Comparison of ENCODE assay signal across 8 cellular contexts in the genomic region with DNA sequence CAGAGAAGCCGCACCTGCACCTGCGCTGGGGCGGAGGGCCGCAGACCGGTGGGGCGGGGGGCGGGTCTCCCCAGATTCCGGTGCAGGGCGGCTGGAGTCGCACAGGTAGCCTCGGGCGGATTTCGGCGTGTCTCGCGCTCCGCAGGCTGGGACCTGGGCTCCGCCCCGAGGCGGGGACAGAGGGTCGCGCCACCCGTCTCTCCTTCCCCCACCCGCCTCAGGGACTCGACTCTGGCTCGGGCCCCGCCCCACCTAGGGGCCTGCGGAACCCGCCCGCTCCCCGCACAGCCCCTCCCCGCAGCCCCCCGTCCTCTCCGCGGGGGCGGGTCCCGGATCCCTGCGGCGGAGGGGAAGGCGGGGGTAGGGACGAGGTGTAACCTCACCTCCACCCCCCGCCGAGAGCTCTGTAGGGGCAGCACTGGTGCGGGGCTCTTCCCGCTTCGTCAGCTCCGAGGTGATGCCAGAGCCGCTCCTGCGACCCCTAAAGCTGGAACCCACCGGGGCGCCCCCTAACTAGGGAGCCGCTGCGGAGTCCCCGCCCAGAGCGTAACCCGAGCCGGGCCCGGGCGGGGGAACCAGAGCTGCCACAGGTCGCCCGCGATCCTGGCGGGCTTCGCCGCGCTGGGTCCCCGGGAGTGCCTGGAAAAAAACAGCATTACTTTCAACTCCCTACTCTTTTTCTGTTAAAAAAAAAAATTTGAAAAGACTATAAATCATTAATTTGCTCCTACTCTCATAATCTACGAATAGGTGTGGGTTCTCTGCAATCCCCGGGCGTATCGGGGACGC. TPM values are rescaled to one million over a fixed set of nuclear protein-coding genes. Genes with fewer than 3 reads are reported as not detected.
A peak's percentile ranks its signal among the peaks of the same experiment; 100 is the strongest.
DNase-seq lines count a peak whose midpoint lies in the region; ATAC-seq, FAIRE-seq and TF ChIP-seq lines count a peak whose summit lies in the region.

TSS of gene SLC29A2 (minus strand) at position 134 of the 789 bp plus-strand sequence. CDS start 169 bp downstream, outside the sequence.

- H3K36me3 ChIP-seq in colonic mucosa (no peaks in the 10 kb centered on the region), lower lobe of right lung (no peaks in the 10 kb centered on the region)

- TF ChIP-seq POLR2A in GM12891 (IDR thresholded peaks at IDR 0.05; ENCODE audit: low read depth, low read length) = no peak; the same call in 1 of the 2 replicates

- intact Hi-C loops in colonic mucosa (cut with DNase I) (no loop called here), lower lobe of right lung (cut with DNase I) (no loop called here)

- ATAC-seq in HG03039 (IDR thresholded peaks at IDR 0.05; ENCODE audit: unreplicated experiment) = peak; percentile 66
- peak; percentile 94 to 95 for ATAC-seq in lower lobe of right lung

- H3K27me3 ChIP-seq in colonic mucosa (no peaks in the 10 kb centered on the region), lower lobe of right lung (ENCODE audit: low read depth) (peaks cover 31% of the 10 kb centered on the region)

- DNase-seq in GM12891 (ENCODE audit: insufficient read length, low spot score) (peak; percentile 77), NCI-H2196 (lab: John Stamatoyannopoulos, UW; ENCODE audit: unreplicated experiment) (peak; percentile 95), colonic mucosa (peak; percentile 86), lower lobe of right lung (peak; percentile 92), cerebellar nuclear complex (lab: John Stamatoyannopoulos, UW) (no peak)
- DNase-seq in activated CD4-positive, alpha-beta T cell treated with anti-CD3 and anti-CD28 coated beads for 24 hours (ENCODE audit: low read depth in 2 of 2) = peak; percentile 65 to 66
- peak; percentile 40 for DNase-seq in stimulated activated CD8-positive, alpha-beta memory T cell treated with anti-CD3 and anti-CD28 coated beads, Interleukin-12 subunit alpha, Interleukin-12 subunit beta, amount 100 ng/mL, for 24 hours (ENCODE audit: extremely low read depth)

- H3K4me1 ChIP-seq in colonic mucosa (no peaks in the 10 kb centered on the region), lower lobe of right lung (peaks cover 15% of the 10 kb centered on the region)

- peak; percentile 92 for FAIRE-seq in GM12891 (lab: Jason Lieb, UNC)

- H3K9me3 ChIP-seq in colonic mucosa (no peaks in the 10 kb centered on the region), lower lobe of right lung (no peaks in the 10 kb centered on the region)

- H3K4me3 ChIP-seq in colonic mucosa = peak within 1 kb of the TSS; percentile 74
- H3K4me3 ChIP-seq in lower lobe of right lung = peak within 1 kb of the TSS; percentile 77

- H3K27ac ChIP-seq in colonic mucosa (peak within 1 kb of the TSS; percentile 88), lower lobe of right lung (peak within 1 kb of the TSS; percentile 76)

- H3K9ac ChIP-seq in colonic mucosa (ENCODE audit: low read depth in 2 of 2, low read length in 2 of 2) = peak within 1 kb of the TSS; percentile 48 to 78

- TF ChIP-seq CTCF in colonic mucosa (IDR thresholded peaks at IDR 0.05) = no peak
- no peak for TF ChIP-seq CTCF in lower lobe of right lung (IDR thresholded peaks at IDR 0.05)

TF ChIP-seq in GM12891, 5 proteins besides CTCF, POLR2A, EP300 and RAD21:
- TF ChIP-seq TAF1 (IDR thresholded peaks at IDR 0.05; ENCODE audit: low read depth, low read length) (no peak), POLR2AphosphoS5 (IDR thresholded peaks at IDR 0.05; ENCODE audit: low read depth, low read length) (no peak), PAX5 (IDR thresholded peaks at IDR 0.05; ENCODE audit: insufficient read depth, low read length, severe bottlenecking) (no peak), SPI1 (IDR thresholded peaks at IDR 0.05; ENCODE audit: low read depth, low read length) (no peak), POU2F2 (IDR thresholded peaks at IDR 0.05; ENCODE audit: low read depth, low read length) (no peak)

RNA-seq across cellular contexts. Expression of gene SLC29A2, which starts in this region (rescaled TPM):
- 5.1 TPM for polyA plus RNA-seq in GM12891 (2012; ENCODE audit: low read depth, missing spikeins)
- total RNA-seq in colonic mucosa (10 to 100 TPM; 20.2 to 28.3 TPM), lower lobe of right lung (10.6 TPM)

Comparison
In these comparisons a context has a peak if more than half of its experiments do, and no peak if none do; other contexts are left out.
1. DNase-seq: peak in GM12891 (single experiment), NCI-H2196 (single experiment), activated CD4-positive, alpha-beta T cell treated with anti-CD3 and anti-CD28 coated beads for 24 hours (2 of 2), colonic mucosa (single experiment), lower lobe of right lung (single experiment) and stimulated activated CD8-positive, alpha-beta memory T cell treated with anti-CD3 and anti-CD28 coated beads, Interleukin-12 subunit alpha, Interleukin-12 subunit beta, amount 100 ng/mL, for 24 hours (single experiment); none in cerebellar nuclear complex (0 of 2).